10 cellular contexts compared by ENCODE assay signal in the genomic region with DNA sequence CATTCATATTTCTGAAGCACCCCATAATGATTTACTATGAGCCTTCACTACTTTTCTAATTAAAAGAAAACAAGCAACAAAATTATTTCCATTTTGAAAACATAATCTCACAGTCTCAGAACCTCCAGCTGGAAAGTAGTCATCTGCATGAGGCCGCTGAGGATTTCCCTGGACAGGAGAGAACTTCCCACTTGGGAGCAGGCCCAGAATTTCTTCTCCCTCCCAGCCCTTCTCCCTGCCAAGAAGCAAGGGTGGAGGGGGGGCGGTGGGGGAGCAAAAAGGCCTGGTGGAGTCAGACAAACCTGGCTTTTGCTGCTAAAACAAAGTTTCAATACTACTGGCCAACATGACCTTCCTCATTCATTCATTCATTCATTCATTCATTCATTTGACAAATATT.
A peak's percentile ranks its signal among the peaks of the same experiment; 100 is the strongest.
DNase-seq lines count a peak whose midpoint lies in the region; ATAC-seq and TF ChIP-seq lines count a peak whose summit lies in the region.
"Had no signal": no experiment of that assay in that cellular context is flagged by ENCODE, and none has a peak within 500 bp of the region (broad histone marks: within the 10 kb centered on the region; RNA-seq: fewer than 3 reads in every experiment).

No MANE protein-coding gene starts in this region.

- intact Hi-C loops in esophagus squamous epithelium (cut with DNase I), result no loop called here
- intact Hi-C loops in left lung (cut with DNase I), result loop anchor here in 1 of 2 donors (10.0 kb wide), 1 partner anchor 63 kb away; no protein-coding TSS in a partner anchor
- intact Hi-C loops in upper lobe of right lung (cut with DNase I), result no loop called here

- no peak for TF ChIP-seq POLR2A in esophagus squamous epithelium (IDR thresholded peaks at IDR 0.05)

- H3K4me3 ChIP-seq in esophagus squamous epithelium (no peak overlapping the region), left lung (no peak overlapping the region), upper lobe of right lung (no peak overlapping the region), WERI-Rb-1 (ENCODE audit: low read depth, low read length) (no peak overlapping the region)

- H3K4me1 ChIP-seq in esophagus squamous epithelium, result peaks cover 0 to 48% (median 24%) of the 10 kb centered on the region in 3 donors
- peaks cover 0 to 8% of the 10 kb centered on the region in 2 donors for H3K4me1 ChIP-seq in left lung
- no peaks in the 10 kb centered on the region for H3K4me1 ChIP-seq in upper lobe of right lung

- H3K9me3 ChIP-seq in esophagus squamous epithelium (no peaks in the 10 kb centered on the region), left lung (no peaks in the 10 kb centered on the region), upper lobe of right lung (no peaks in the 10 kb centered on the region), WERI-Rb-1 (ENCODE audit: severe bottlenecking) (no peaks in the 10 kb centered on the region)

- H3K36me3 ChIP-seq in esophagus squamous epithelium (no peaks in the 10 kb centered on the region), left lung (no peaks in the 10 kb centered on the region), upper lobe of right lung (no peaks in the 10 kb centered on the region), WERI-Rb-1 (no peaks in the 10 kb centered on the region)

- H3K27me3 ChIP-seq in esophagus squamous epithelium (no peaks in the 10 kb centered on the region), left lung (no peaks in the 10 kb centered on the region), upper lobe of right lung (no peaks in the 10 kb centered on the region), WERI-Rb-1 (ENCODE audit: insufficient read depth, low read depth, severe bottlenecking) (peaks cover 4% of the 10 kb centered on the region)

- peak overlapping the region in 3 of 4 donors; percentile 34 to 76 (median 55) for H3K27ac ChIP-seq in esophagus squamous epithelium
- H3K27ac ChIP-seq in left lung, result peak overlapping the region in 1 of 2 donors; percentile 44
- H3K27ac ChIP-seq in upper lobe of right lung, result no peak overlapping the region
- no peak overlapping the region for H3K27ac ChIP-seq in WERI-Rb-1

- DNase-seq in RPMI7951 (ENCODE audit: low read depth) (peak; percentile 71), esophagus squamous epithelium (lab: John Stamatoyannopoulos, UW) (no peak), left lung (no peak), upper lobe of right lung (no peak), WERI-Rb-1 (no peak)
- DNase-seq in effector CD4-positive, alpha-beta T cell, result no peak
- DNase-seq: Calu3, Kasumi-1, NCI-H2171 had no signal

- TF ChIP-seq CTCF in esophagus squamous epithelium (IDR thresholded peaks at IDR 0.05) (no peak), left lung (IDR thresholded peaks at IDR 0.05) (no peak), upper lobe of right lung (IDR thresholded peaks at IDR 0.05) (no peak), WERI-Rb-1 (IDR thresholded peaks at IDR 0.05; ENCODE audit: low read depth, low read length) (no peak)

- WGBS in esophagus squamous epithelium, 2 donors, result 0 to 33% methylated on average over 1 of the region's 2 CpGs

- ATAC-seq in left lung (peak; percentile 38), upper lobe of right lung (peak; percentile 45), GM18909 (IDR thresholded peaks at IDR 0.05; ENCODE audit: poor library complexity, unreplicated experiment) (no peak)

Comparison
In these comparisons a context has a peak if more than half of its experiments do, and no peak if none do; other contexts are left out.
1. H3K27ac ChIP-seq: peak in esophagus squamous epithelium (3 of 4); none in upper lobe of right lung (single experiment) and WERI-Rb-1 (single experiment).